8 cellular contexts compared by ENCODE assay signal in genomic region chr4:170259631-170260153, GRCh38.
DNase-seq lines count a peak whose midpoint lies in the region; ATAC-seq, FAIRE-seq and TF ChIP-seq lines count a peak whose summit lies in the region.

No MANE protein-coding gene starts in this region.

- H3K9me3 ChIP-seq in gastroesophageal sphincter (no peaks in the 10 kb centered on the region), trophoblast cell (ENCODE audit: insufficient read depth, low read depth, low read length) (no peaks in the 10 kb centered on the region)

- H2BK12ac ChIP-seq in trophoblast cell (ENCODE audit: low read length), result no peak overlapping the region

- H3K79me2 ChIP-seq in trophoblast cell (ENCODE audit: control insufficient read depth, insufficient read depth, low read length, poor library complexity), result no peaks in the 10 kb centered on the region

- no peak overlapping the region for H3K23ac ChIP-seq in trophoblast cell (ENCODE audit: low read length)

- no peaks in the 10 kb centered on the region for H3K9me3 Mint-ChIP-seq in activated CD4-positive, alpha-beta memory T cell treated with anti-CD3 and anti-CD28 coated beads, Interleukin-2, amount 10 ng/mL, durations not matched to agents 7 days and 5 days

- CTCF ChIA-PET in activated CD4-positive, alpha-beta memory T cell treated with anti-CD3 and anti-CD28 coated beads, Interleukin-2, amount 10 ng/mL, durations not matched to agents 7 days and 5 days (lab: Charles Lee), result interaction anchor here (0.6 to 2.1 kb wide), 5 partner anchors 10 to 37 kb away, joined by 3 to 9 read pairs (median 3); no protein-coding TSS in a partner anchor

- no peak overlapping the region for H2BK120ac ChIP-seq in trophoblast cell (ENCODE audit: insufficient read depth, low read length, poor library complexity)

- no peaks in the 10 kb centered on the region for H3K79me1 ChIP-seq in trophoblast cell (ENCODE audit: low read length)

- POLR2A ChIA-PET in activated CD4-positive, alpha-beta memory T cell treated with anti-CD3 and anti-CD28 coated beads, Interleukin-2, amount 10 ng/mL, durations not matched to agents 7 days and 5 days (lab: Charles Lee), result no interaction called here

- no peak overlapping the region for H3K4me3 Mint-ChIP-seq in activated CD4-positive, alpha-beta memory T cell treated with anti-CD3 and anti-CD28 coated beads, Interleukin-2, amount 10 ng/mL, durations not matched to agents 7 days and 5 days

- H3K4ac ChIP-seq in trophoblast cell (ENCODE audit: low read depth, low read length), result no peak overlapping the region

- H2BK5ac ChIP-seq in trophoblast cell (ENCODE audit: low read depth, low read length, poor library complexity), result no peak overlapping the region

- 15% methylated on average over 5 of the region's 6 CpGs; no CpG with 5 or more reads in 1 of the 2 donors for WGBS in gastroesophageal sphincter (ENCODE audit: low coverage in 1 of 2), 2 donors
- no CpG with 5 or more reads among the region's 6 CpGs for WGBS in trophoblast cell (ENCODE audit: extremely low coverage, insufficient coverage, insufficient read length)

- H3K4me1 Mint-ChIP-seq in activated CD4-positive, alpha-beta memory T cell treated with anti-CD3 and anti-CD28 coated beads, Interleukin-2, amount 10 ng/mL, durations not matched to agents 7 days and 5 days, result no peaks in the 10 kb centered on the region

- H4K12ac ChIP-seq in trophoblast cell (ENCODE audit: low read depth, low read length), result no peak overlapping the region

- H3K36me3 Mint-ChIP-seq in activated CD4-positive, alpha-beta memory T cell treated with anti-CD3 and anti-CD28 coated beads, Interleukin-2, amount 10 ng/mL, durations not matched to agents 7 days and 5 days (ENCODE audit: low read depth), result no peaks in the 10 kb centered on the region

- H2AFZ ChIP-seq in trophoblast cell (ENCODE audit: insufficient read depth, low read length, poor library complexity), result no peak overlapping the region

- no peak overlapping the region for H2AK5ac ChIP-seq in trophoblast cell (ENCODE audit: low read length)

- DNase-seq in NCI-H345 treated with DMSO at 0.1 percent for 48 hours (lab: John Stamatoyannopoulos, UW; ENCODE audit: unreplicated experiment) (peak; percentile 77), trophoblast cell (peak; percentile 87 to 97)
- DNase-seq in activated CD4-positive, alpha-beta memory T cell treated with anti-CD3 and anti-CD28 coated beads, Interleukin-2, amount 10 ng/mL, durations not matched to agents 7 days and 5 days, result peak; percentile 52
- DNase-seq in activated effector memory CD4-positive, alpha-beta T cell treated with Interleukin-2 at 50 U/mL for 16 hours, result no peak

- peaks cover 13% of the 10 kb centered on the region for H3K27me3 ChIP-seq in gastroesophageal sphincter
- no peaks in the 10 kb centered on the region for H3K27me3 ChIP-seq in trophoblast cell (ENCODE audit: insufficient read depth, low read length)

- peak; percentile 97 for ATAC-seq in GM19455 (IDR thresholded peaks at IDR 0.05; ENCODE audit: unreplicated experiment)
- ATAC-seq in HG03439 (IDR thresholded peaks at IDR 0.05; ENCODE audit: unreplicated experiment), result peak; percentile 99
- no peak for ATAC-seq in gastroesophageal sphincter

- no peak overlapping the region for H4K8ac ChIP-seq in trophoblast cell (ENCODE audit: low read depth, low read length)

- H4K91ac ChIP-seq in trophoblast cell (ENCODE audit: low read depth, low read length), result no peak overlapping the region

- H3K14ac ChIP-seq in trophoblast cell (ENCODE audit: low read length), result no peak overlapping the region

- H3K4me3 ChIP-seq in gastroesophageal sphincter (no peak overlapping the region), trophoblast cell (ENCODE audit: low read depth, low read length) (no peak overlapping the region)

- no peak overlapping the region for H3K18ac ChIP-seq in trophoblast cell (ENCODE audit: low read length)

- TF ChIP-seq POLR2A in gastroesophageal sphincter (IDR thresholded peaks at IDR 0.05), result no peak

- H3K36me3 ChIP-seq in gastroesophageal sphincter (no peaks in the 10 kb centered on the region), trophoblast cell (ENCODE audit: control insufficient read depth in 1 of 2, insufficient read depth in 2 of 2, low read length in 2 of 2) (no peaks in the 10 kb centered on the region)

- peak; percentile 28 to 64 (median 46) for TF ChIP-seq CTCF in gastroesophageal sphincter (IDR thresholded peaks at IDR 0.05)

- H3K27me3 Mint-ChIP-seq in activated CD4-positive, alpha-beta memory T cell treated with anti-CD3 and anti-CD28 coated beads, Interleukin-2, amount 10 ng/mL, durations not matched to agents 7 days and 5 days, result no peaks in the 10 kb centered on the region

- no peak overlapping the region for H3K9ac ChIP-seq in trophoblast cell (ENCODE audit: low read length)

- no peak overlapping the region for H3K27ac Mint-ChIP-seq in activated CD4-positive, alpha-beta memory T cell treated with anti-CD3 and anti-CD28 coated beads, Interleukin-2, amount 10 ng/mL, durations not matched to agents 7 days and 5 days

- FAIRE-seq in G401.6 (lab: Jason Lieb, UNC), result peak; percentile 97

- H3K4me2 ChIP-seq in trophoblast cell (ENCODE audit: low read length), result no peak overlapping the region

- TF ChIP-seq EP300 in gastroesophageal sphincter (IDR thresholded peaks at IDR 0.05), result no peak

- H3K27ac ChIP-seq in gastroesophageal sphincter (no peak overlapping the region), trophoblast cell (ENCODE audit: low read depth, low read length) (no peak overlapping the region)

- H3K4me1 ChIP-seq in gastroesophageal sphincter, result no peaks in the 10 kb centered on the region
- H3K4me1 ChIP-seq in trophoblast cell (ENCODE audit: control insufficient read depth in 1 of 2, insufficient read depth in 2 of 2, low read length in 2 of 2), result no peaks in the 10 kb centered on the region
